Comparison of ENCODE assay signal across 2 cellular contexts in the genomic region with DNA sequence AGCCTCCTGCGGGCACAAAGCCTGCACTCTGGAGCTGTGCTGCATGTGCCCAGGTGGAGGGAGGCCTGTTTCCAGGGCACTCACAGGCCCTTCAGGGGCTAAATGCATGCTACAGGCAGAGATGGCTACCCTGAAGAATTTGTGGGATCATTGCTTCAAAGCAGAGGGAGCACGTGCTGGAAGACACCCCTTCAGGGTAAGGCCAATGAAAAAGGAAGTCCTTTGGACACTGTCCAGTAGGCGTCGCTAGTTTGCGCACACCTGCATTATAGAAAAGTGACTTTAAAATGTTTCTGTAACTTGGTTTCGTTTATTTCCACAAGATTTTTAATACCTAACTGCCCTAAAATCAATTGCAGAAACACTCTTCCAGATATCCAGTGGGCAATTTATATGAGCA.
TF ChIP-seq lines count a peak whose summit lies in the region.

No MANE protein-coding gene starts in this region.

TF ChIP-seq in GM23338, 12 proteins besides CTCF, POLR2A, EP300 and RAD21:
- TF ChIP-seq, protein P1, sequence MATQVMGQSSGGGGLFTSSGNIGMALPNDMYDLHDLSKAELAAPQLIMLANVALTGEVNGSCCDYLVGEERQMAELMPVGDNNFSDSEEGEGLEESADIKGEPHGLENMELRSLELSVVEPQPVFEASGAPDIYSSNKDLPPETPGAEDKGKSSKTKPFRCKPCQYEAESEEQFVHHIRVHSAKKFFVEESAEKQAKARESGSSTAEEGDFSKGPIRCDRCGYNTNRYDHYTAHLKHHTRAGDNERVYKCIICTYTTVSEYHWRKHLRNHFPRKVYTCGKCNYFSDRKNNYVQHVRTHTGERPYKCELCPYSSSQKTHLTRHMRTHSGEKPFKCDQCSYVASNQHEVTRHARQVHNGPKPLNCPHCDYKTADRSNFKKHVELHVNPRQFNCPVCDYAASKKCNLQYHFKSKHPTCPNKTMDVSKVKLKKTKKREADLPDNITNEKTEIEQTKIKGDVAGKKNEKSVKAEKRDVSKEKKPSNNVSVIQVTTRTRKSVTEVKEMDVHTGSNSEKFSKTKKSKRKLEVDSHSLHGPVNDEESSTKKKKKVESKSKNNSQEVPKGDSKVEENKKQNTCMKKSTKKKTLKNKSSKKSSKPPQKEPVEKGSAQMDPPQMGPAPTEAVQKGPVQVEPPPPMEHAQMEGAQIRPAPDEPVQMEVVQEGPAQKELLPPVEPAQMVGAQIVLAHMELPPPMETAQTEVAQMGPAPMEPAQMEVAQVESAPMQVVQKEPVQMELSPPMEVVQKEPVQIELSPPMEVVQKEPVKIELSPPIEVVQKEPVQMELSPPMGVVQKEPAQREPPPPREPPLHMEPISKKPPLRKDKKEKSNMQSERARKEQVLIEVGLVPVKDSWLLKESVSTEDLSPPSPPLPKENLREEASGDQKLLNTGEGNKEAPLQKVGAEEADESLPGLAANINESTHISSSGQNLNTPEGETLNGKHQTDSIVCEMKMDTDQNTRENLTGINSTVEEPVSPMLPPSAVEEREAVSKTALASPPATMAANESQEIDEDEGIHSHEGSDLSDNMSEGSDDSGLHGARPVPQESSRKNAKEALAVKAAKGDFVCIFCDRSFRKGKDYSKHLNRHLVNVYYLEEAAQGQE (IDR thresholded peaks at IDR 0.05; ENCODE audit: unreplicated experiment), result no peak
- TF ChIP-seq EZH2phosphoT487 (IDR thresholded peaks at IDR 0.05; ENCODE audit: unreplicated experiment), result no peak
- TF ChIP-seq JUNB (IDR thresholded peaks at IDR 0.05; ENCODE audit: unreplicated experiment), result no peak
- TF ChIP-seq, protein P2, sequence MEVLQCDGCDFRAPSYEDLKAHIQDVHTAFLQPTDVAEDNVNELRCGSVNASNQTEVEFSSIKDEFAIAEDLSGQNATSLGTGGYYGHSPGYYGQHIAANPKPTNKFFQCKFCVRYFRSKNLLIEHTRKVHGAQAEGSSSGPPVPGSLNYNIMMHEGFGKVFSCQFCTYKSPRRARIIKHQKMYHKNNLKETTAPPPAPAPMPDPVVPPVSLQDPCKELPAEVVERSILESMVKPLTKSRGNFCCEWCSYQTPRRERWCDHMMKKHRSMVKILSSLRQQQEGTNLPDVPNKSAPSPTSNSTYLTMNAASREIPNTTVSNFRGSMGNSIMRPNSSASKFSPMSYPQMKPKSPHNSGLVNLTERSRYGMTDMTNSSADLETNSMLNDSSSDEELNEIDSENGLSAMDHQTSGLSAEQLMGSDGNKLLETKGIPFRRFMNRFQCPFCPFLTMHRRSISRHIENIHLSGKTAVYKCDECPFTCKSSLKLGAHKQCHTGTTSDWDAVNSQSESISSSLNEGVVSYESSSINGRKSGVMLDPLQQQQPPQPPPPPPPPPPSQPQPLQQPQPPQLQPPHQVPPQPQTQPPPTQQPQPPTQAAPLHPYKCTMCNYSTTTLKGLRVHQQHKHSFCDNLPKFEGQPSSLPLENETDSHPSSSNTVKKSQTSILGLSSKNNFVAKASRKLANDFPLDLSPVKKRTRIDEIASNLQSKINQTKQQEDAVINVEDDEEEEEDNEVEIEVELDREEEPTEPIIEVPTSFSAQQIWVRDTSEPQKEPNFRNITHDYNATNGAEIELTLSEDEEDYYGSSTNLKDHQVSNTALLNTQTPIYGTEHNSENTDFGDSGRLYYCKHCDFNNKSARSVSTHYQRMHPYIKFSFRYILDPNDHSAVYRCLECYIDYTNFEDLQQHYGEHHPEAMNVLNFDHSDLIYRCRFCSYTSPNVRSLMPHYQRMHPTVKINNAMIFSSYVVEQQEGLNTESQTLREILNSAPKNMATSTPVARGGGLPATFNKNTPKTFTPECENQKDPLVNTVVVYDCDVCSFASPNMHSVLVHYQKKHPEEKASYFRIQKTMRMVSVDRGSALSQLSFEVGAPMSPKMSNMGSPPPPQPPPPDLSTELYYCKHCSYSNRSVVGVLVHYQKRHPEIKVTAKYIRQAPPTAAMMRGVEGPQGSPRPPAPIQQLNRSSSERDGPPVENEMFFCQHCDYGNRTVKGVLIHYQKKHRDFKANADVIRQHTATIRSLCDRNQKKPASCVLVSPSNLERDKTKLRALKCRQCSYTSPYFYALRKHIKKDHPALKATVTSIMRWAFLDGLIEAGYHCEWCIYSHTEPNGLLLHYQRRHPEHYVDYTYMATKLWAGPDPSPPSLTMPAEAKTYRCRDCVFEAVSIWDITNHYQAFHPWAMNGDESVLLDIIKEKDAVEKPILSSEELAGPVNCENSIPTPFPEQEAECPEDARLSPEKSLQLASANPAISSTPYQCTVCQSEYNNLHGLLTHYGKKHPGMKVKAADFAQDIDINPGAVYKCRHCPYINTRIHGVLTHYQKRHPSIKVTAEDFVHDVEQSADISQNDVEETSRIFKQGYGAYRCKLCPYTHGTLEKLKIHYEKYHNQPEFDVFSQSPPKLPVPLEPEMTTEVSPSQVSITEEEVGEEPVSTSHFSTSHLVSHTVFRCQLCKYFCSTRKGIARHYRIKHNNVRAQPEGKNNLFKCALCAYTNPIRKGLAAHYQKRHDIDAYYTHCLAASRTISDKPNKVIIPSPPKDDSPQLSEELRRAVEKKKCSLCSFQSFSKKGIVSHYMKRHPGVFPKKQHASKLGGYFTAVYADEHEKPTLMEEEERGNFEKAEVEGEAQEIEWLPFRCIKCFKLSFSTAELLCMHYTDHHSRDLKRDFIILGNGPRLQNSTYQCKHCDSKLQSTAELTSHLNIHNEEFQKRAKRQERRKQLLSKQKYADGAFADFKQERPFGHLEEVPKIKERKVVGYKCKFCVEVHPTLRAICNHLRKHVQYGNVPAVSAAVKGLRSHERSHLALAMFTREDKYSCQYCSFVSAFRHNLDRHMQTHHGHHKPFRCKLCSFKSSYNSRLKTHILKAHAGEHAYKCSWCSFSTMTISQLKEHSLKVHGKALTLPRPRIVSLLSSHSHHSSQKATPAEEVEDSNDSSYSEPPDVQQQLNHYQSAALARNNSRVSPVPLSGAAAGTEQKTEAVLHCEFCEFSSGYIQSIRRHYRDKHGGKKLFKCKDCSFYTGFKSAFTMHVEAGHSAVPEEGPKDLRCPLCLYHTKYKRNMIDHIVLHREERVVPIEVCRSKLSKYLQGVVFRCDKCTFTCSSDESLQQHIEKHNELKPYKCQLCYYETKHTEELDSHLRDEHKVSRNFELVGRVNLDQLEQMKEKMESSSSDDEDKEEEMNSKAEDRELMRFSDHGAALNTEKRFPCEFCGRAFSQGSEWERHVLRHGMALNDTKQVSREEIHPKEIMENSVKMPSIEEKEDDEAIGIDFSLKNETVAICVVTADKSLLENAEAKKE (CRISPR knock-in tag; IDR thresholded peaks at IDR 0.05), result no peak
- no peak for TF ChIP-seq NANOG (IDR thresholded peaks at IDR 0.05; ENCODE audit: borderline replicate concordance)

TF ChIP-seq in H1, 55 proteins besides CTCF, POLR2A, EP300 and RAD21:
- TF ChIP-seq, protein P3, sequence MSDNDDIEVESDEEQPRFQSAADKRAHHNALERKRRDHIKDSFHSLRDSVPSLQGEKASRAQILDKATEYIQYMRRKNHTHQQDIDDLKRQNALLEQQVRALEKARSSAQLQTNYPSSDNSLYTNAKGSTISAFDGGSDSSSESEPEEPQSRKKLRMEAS (IDR thresholded peaks at IDR 0.05), result 0 out of 2 replicates have a peak, but pooled peaks have one; percentile 21
- TF ChIP-seq, protein P4, sequence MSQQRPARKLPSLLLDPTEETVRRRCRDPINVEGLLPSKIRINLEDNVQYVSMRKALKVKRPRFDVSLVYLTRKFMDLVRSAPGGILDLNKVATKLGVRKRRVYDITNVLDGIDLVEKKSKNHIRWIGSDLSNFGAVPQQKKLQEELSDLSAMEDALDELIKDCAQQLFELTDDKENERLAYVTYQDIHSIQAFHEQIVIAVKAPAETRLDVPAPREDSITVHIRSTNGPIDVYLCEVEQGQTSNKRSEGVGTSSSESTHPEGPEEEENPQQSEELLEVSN (IDR thresholded peaks at IDR 0.05), result peak; percentile 35; the same call in 1 of the 2 replicates
- TF ChIP-seq FOSL1 (IDR thresholded peaks at IDR 0.05; ENCODE audit: insufficient read depth, low read depth, low read length), result no peak
- no peak for TF ChIP-seq TBP (IDR thresholded peaks at IDR 0.05; ENCODE audit: low read depth, low read length)
TF ChIP-seq in H1: peak in this region for 2.
